In the genomic region with DNA sequence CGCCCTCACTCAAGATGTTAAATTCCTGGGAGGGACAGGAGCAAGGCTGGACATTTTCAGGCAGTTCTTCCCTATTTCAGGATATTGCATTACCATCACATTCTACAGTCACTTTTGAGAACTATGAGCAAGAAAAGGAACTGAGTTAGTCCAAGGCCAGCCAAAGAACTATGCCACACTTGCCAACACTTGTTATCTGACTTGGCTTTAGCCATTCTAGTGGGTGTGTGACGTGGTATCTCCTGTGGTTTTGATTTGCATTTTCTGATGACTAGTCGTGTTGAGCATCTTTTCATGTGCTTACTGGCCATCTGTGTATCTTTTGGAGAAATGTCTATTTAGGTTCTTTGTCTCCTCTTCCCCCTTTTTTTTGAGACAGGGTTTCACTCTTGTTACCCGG, we compare ENCODE assay signal across 10 cellular contexts. TPM values are rescaled to one million over a fixed set of nuclear protein-coding genes. Genes with fewer than 3 reads are reported as not detected.
DNase-seq lines count a peak whose midpoint lies in the region; TF ChIP-seq lines count a peak whose summit lies in the region.
"Had no signal": no experiment of that assay in that cellular context is flagged by ENCODE, and none has a peak within 500 bp of the region (broad histone marks: within the 10 kb centered on the region; RNA-seq: fewer than 3 reads in every experiment).

No MANE protein-coding gene starts in this region.

- in situ Hi-C loops in astrocyte of the spinal cord (cut with HindIII; ENCODE audit: low sequenced_read_pairs), result no loop called here

- H3K4me3 Mint-ChIP-seq in glutamatergic neuron (ENCODE audit: unreplicated experiment), result no peak overlapping the region
- H3K4me3 Mint-ChIP-seq: neural crest cell had no signal

- H2AFZ ChIP-seq in osteoblast (ENCODE audit: low read length), result no peak overlapping the region

- peak; percentile 52 for DNase-seq in activated CD4-positive, alpha-beta T cell treated with anti-CD3 and anti-CD28 coated beads for 48 hours
- no peak for DNase-seq in activated CD4-positive, alpha-beta T cell treated with anti-CD3 and anti-CD28 coated beads, Interleukin-2, amount 50 U/mL, for 1 hour
- DNase-seq in HS-5 (ENCODE audit: low read depth), result peak; percentile 84
- DNase-seq in astrocyte of the spinal cord (ENCODE audit: low read depth, low spot score), result peak; percentile 72
- DNase-seq in osteoblast (ENCODE audit: insufficient read length, low spot score, missing footprints), result peak; percentile 83
- DNase-seq in GM19240 (ENCODE audit: insufficient read length, low spot score), result no peak
- DNase-seq in glutamatergic neuron, result no peak
- no peak for DNase-seq in middle frontal gyrus (ENCODE audit: extremely low spot score, low spot score)

- no peaks in the 10 kb centered on the region for H3K27me3 ChIP-seq in osteoblast (ENCODE audit: insufficient read depth, low read length)

- no peak overlapping the region for H3K4me3 ChIP-seq in astrocyte of the spinal cord (ENCODE audit: low read depth, low read length)
- no peak overlapping the region for H3K4me3 ChIP-seq in osteoblast (ENCODE audit: insufficient read depth, low read length)

- H4K20me1 ChIP-seq in osteoblast (ENCODE audit: insufficient read depth, low read length), result peaks cover 77% of the 10 kb centered on the region

- H3K9me3 Mint-ChIP-seq in glutamatergic neuron (ENCODE audit: unreplicated experiment), result no peaks in the 10 kb centered on the region

- peaks cover 19% of the 10 kb centered on the region for H3K4me1 ChIP-seq in osteoblast (ENCODE audit: insufficient read depth, low read length)

- peaks cover 15% of the 10 kb centered on the region for H3K4me1 Mint-ChIP-seq in glutamatergic neuron (ENCODE audit: low read depth, unreplicated experiment)

- peaks cover 2% of the 10 kb centered on the region for H3K27me3 Mint-ChIP-seq in glutamatergic neuron (ENCODE audit: unreplicated experiment)

- H3K27ac ChIP-seq in osteoblast (ENCODE audit: low read depth, low read length), result peak overlapping the region; percentile 57
- H3K27ac ChIP-seq: C4-2B had no signal

- peaks cover 98% of the 10 kb centered on the region for H3K79me2 ChIP-seq in osteoblast (ENCODE audit: insufficient read depth, low read length)

- H3K9me3 ChIP-seq in osteoblast (ENCODE audit: low read depth, low read length), result no peaks in the 10 kb centered on the region

- no peaks in the 10 kb centered on the region for H3K36me3 Mint-ChIP-seq in glutamatergic neuron (ENCODE audit: unreplicated experiment)

- no peak overlapping the region for H3K27ac Mint-ChIP-seq in glutamatergic neuron (ENCODE audit: unreplicated experiment)

- H3K36me3 ChIP-seq in osteoblast (ENCODE audit: insufficient read depth, low read length), result no peaks in the 10 kb centered on the region

- peak overlapping the region; percentile 29 for H3K4me2 ChIP-seq in osteoblast (ENCODE audit: insufficient read depth, low read length)

- no peak for TF ChIP-seq CTCF in astrocyte of the spinal cord (IDR thresholded peaks at IDR 0.05; ENCODE audit: low read depth, low read length)
- no peak for TF ChIP-seq CTCF in osteoblast (IDR thresholded peaks at IDR 0.05; ENCODE audit: extremely low read depth, low read depth, low read length)
- no peak for TF ChIP-seq CTCF in glutamatergic neuron (IDR thresholded peaks at IDR 0.05; ENCODE audit: partially characterized antibody, unreplicated experiment)

RNA-seq across cellular contexts. Expression of gene XRN2, which starts 12.0 kb away (rescaled TPM):
- 124 and 125 TPM in 2 replicates for total RNA-seq in osteoblast
- 86.2 TPM for total RNA-seq in glutamatergic neuron (ENCODE audit: unreplicated experiment)

Comparison
In these comparisons a context has a peak if more than half of its experiments do, and no peak if none do; other contexts are left out.
1. DNase-seq: peak in activated CD4-positive, alpha-beta T cell treated with anti-CD3 and anti-CD28 coated beads for 48 hours (single experiment), HS-5 (single experiment), astrocyte of the spinal cord (single experiment) and osteoblast (single experiment); none in activated CD4-positive, alpha-beta T cell treated with anti-CD3 and anti-CD28 coated beads, Interleukin-2, amount 50 U/mL, for 1 hour (single experiment), GM19240 (single experiment), glutamatergic neuron (single experiment) and middle frontal gyrus (single experiment).